14 cellular contexts compared by ENCODE assay signal in the genomic region with DNA sequence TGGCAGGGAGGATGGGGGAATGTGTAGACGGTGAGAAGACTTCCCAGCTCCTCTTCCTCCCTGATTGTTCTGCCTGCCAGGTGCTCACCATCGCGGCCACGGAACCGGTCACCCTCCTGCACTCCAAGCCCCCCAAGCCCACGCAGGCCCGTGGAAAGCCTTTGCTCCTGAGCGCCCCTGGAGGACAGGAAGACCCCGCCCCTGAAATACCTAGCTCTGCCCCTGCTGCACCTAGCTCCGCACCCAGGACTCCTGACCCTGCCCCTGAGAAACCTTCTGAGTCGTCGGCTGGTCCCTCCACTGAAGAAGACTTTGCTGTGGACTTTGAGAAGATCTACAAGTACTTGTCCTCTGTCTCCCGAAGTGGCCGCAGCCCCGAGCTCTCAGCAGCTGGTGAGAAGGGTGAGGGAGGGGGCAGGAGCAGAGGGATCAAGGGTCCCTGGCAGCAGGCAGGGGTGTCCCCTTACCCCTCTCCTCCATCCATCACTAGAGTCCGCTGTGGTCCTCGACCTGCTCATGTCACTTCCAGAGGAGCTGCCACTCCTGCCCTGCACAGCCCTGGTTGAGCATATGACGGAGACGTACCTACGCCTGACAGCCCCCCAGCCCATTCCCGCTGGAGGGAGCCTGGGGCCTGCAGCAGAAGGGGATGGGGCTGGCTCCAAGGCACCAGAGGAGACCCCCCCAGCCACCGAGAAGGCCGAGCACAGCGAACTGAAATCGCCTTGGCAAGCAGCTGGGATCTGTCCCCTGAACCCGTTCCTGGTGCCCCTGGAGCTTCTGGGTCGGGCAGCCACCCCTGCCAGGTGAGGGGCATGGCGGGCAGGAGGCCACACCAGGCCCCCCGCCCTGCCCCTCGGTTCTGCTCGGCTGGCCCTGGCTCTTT. TPM values are rescaled to one million over a fixed set of nuclear protein-coding genes. Genes with fewer than 3 reads are reported as not detected.
A peak's percentile ranks its signal among the peaks of the same experiment; 100 is the strongest.
DNase-seq lines count a peak whose midpoint lies in the region; ATAC-seq and TF ChIP-seq lines count a peak whose summit lies in the region.
"Had no signal": no experiment of that assay in that cellular context is flagged by ENCODE, and none has a peak within 500 bp of the region (broad histone marks: within the 10 kb centered on the region; RNA-seq: fewer than 3 reads in every experiment).

No MANE protein-coding gene starts in this region.

- CTCF ChIA-PET in activated CD8-positive, alpha-beta T cell treated with anti-CD3 and anti-CD28 coated beads, Interleukin-2, amount 10 ng/mL, durations not matched to agents 7 days and 5 days (lab: Charles Lee) = interaction anchor here (2.7 to 3.2 kb wide), 2 partner anchors 22 to 53 kb away, joined by 20 to 40 read pairs; a partner anchor contains a TSS
- CTCF ChIA-PET in activated CD8-positive, alpha-beta T cell treated with anti-CD3 and anti-CD28 coated beads for 36 hours (lab: Charles Lee) = interaction anchor here (1.1 to 4.5 kb wide), 3 partner anchors 22 to 53 kb away, joined by 3 to 31 read pairs (median 4); a partner anchor contains a TSS

- peak overlapping the region; percentile 38 for H3K4me3 Mint-ChIP-seq in activated CD8-positive, alpha-beta T cell treated with anti-CD3 and anti-CD28 coated beads, Interleukin-2, amount 10 ng/mL, durations not matched to agents 7 days and 5 days
- H3K4me3 Mint-ChIP-seq in activated CD8-positive, alpha-beta T cell treated with anti-CD3 and anti-CD28 coated beads for 36 hours = no peak overlapping the region

- H3K56ac ChIP-seq in mesendoderm (ENCODE audit: low read length) = no peak overlapping the region

- no peaks in the 10 kb centered on the region for H3K9me3 Mint-ChIP-seq in activated CD8-positive, alpha-beta T cell treated with anti-CD3 and anti-CD28 coated beads, Interleukin-2, amount 10 ng/mL, durations not matched to agents 7 days and 5 days (ENCODE audit: insufficient read depth)
- H3K9me3 Mint-ChIP-seq in activated CD8-positive, alpha-beta T cell treated with anti-CD3 and anti-CD28 coated beads for 36 hours = no peaks in the 10 kb centered on the region

- peaks cover 24 to 36% of the 10 kb centered on the region in 2 donors for H3K4me1 ChIP-seq in breast epithelium
- peaks cover 44% of the 10 kb centered on the region for H3K4me1 ChIP-seq in muscle layer of colon (ENCODE audit: insufficient read depth, low read length)
- peaks cover 33 to 64% (median 52%) of the 10 kb centered on the region in 4 donors for H3K4me1 ChIP-seq in transverse colon
- peaks cover 2% of the 10 kb centered on the region for H3K4me1 ChIP-seq in mesendoderm (ENCODE audit: control insufficient read depth, low read depth, low read length)

- no peak for DNase-seq in activated CD8-positive, alpha-beta T cell treated with anti-CD3 and anti-CD28 coated beads, Interleukin-2, amount 10 ng/mL, durations not matched to agents 7 days and 5 days
- no peak for DNase-seq in activated CD8-positive, alpha-beta T cell treated with anti-CD3 and anti-CD28 coated beads for 36 hours
- DNase-seq in breast epithelium (ENCODE audit: low spot score in 2 of 2) (no peak), transverse colon (no peak), H4 (ENCODE audit: low spot score) (no peak), mesendoderm (no peak)
- DNase-seq: activated CD4-positive, alpha-beta T cell treated with anti-CD3 and anti-CD28 coated beads for 4 hours; amniotic stem cell; NCI-H2107; RPMI8226 had no signal

- H4K5ac ChIP-seq in mesendoderm (ENCODE audit: low read length) = no peak overlapping the region

- H3K9me3 ChIP-seq in breast epithelium = no peaks in the 10 kb centered on the region
- H3K9me3 ChIP-seq in muscle layer of colon (ENCODE audit: low read length) = no peaks in the 10 kb centered on the region
- H3K9me3 ChIP-seq in transverse colon = no peaks in the 10 kb centered on the region

- TF ChIP-seq POLR2A in breast epithelium (IDR thresholded peaks at IDR 0.05) (no peak), transverse colon (IDR thresholded peaks at IDR 0.05) (no peak)

- 94% methylated on average over 30 of the region's 31 CpGs; no CpG with 5 or more reads in 1 of the 2 donors for WGBS in transverse colon (ENCODE audit: low coverage in 1 of 2), 2 donors
- no CpG with 5 or more reads among the region's 31 CpGs for WGBS in mesendoderm (ENCODE audit: extremely low coverage, insufficient coverage, low lambda C conversion rate)

- H2BK15ac ChIP-seq in mesendoderm (replicated peaks; ENCODE audit: low read depth) = no peak overlapping the region

- no peak for TF ChIP-seq CTCF in activated CD8-positive, alpha-beta T cell treated with anti-CD3 and anti-CD28 coated beads for 36 hours (IDR thresholded peaks at IDR 0.05)
- no peak for TF ChIP-seq CTCF in breast epithelium (IDR thresholded peaks at IDR 0.05)
- no peak for TF ChIP-seq CTCF in transverse colon (IDR thresholded peaks at IDR 0.05)

- POLR2A ChIA-PET in activated CD8-positive, alpha-beta T cell treated with anti-CD3 and anti-CD28 coated beads, Interleukin-2, amount 10 ng/mL, durations not matched to agents 7 days and 5 days (lab: Charles Lee) = no interaction called here
- POLR2A ChIA-PET in activated CD8-positive, alpha-beta T cell treated with anti-CD3 and anti-CD28 coated beads for 36 hours (lab: Charles Lee) = interaction anchor here (1.2 to 4.8 kb wide), 3 partner anchors 9 to 53 kb away, joined by 3 to 38 read pairs (median 7); a partner anchor contains a TSS

- H2AK5ac ChIP-seq in mesendoderm (ENCODE audit: low read length) = no peak overlapping the region

- no peak overlapping the region for H2BK120ac ChIP-seq in mesendoderm (ENCODE audit: low read depth, low read length)

- peak overlapping the region in 1 of 3 donors; percentile 87 for H3K4me3 ChIP-seq in breast epithelium
- H3K4me3 ChIP-seq in muscle layer of colon (ENCODE audit: low read depth in 1 of 2, low read length in 2 of 2) = peak overlapping the region; percentile 29 to 65
- no peak overlapping the region for H3K4me3 ChIP-seq in transverse colon
- no peak overlapping the region for H3K4me3 ChIP-seq in mesendoderm (ENCODE audit: low read length)

- H3K79me2 ChIP-seq in mesendoderm (ENCODE audit: control insufficient read depth, insufficient read depth, low read length) = no peaks in the 10 kb centered on the region

- intact Hi-C loops in activated CD8-positive, alpha-beta T cell treated with anti-CD3 and anti-CD28 coated beads for 36 hours (cut with micrococcal nuclease) = loop anchor here (10.0 kb wide), 1 partner anchor 67 kb away; no protein-coding TSS in a partner anchor
- intact Hi-C loops in breast epithelium (cut with DNase I; ENCODE audit: low total_unique reads) (no loop called here), transverse colon (cut with DNase I; ENCODE audit: low total_unique reads) (no loop called here)

- no peak overlapping the region for H3K18ac ChIP-seq in mesendoderm (ENCODE audit: low read length)

- no peak overlapping the region for H3K4ac ChIP-seq in mesendoderm (ENCODE audit: low read depth, low read length)

- H3K27ac Mint-ChIP-seq in activated CD8-positive, alpha-beta T cell treated with anti-CD3 and anti-CD28 coated beads, Interleukin-2, amount 10 ng/mL, durations not matched to agents 7 days and 5 days = no peak overlapping the region
- H3K27ac Mint-ChIP-seq in activated CD8-positive, alpha-beta T cell treated with anti-CD3 and anti-CD28 coated beads for 36 hours = no peak overlapping the region

- H3K79me1 ChIP-seq in mesendoderm (ENCODE audit: low read length) = no peaks in the 10 kb centered on the region

- peaks cover 18% of the 10 kb centered on the region for H3K27me3 Mint-ChIP-seq in activated CD8-positive, alpha-beta T cell treated with anti-CD3 and anti-CD28 coated beads, Interleukin-2, amount 10 ng/mL, durations not matched to agents 7 days and 5 days (ENCODE audit: low read depth)
- H3K27me3 Mint-ChIP-seq in activated CD8-positive, alpha-beta T cell treated with anti-CD3 and anti-CD28 coated beads for 36 hours = peaks cover 10% of the 10 kb centered on the region

- H3K27ac ChIP-seq in breast epithelium (peak overlapping the region; percentile 90 to 93), muscle layer of colon (ENCODE audit: low read depth, low read length) (peak overlapping the region; percentile 89), transverse colon (peak overlapping the region; percentile 88 to 97 (median 91)), mesendoderm (ENCODE audit: low read depth, low read length) (no peak overlapping the region)

- H3K4me1 Mint-ChIP-seq in activated CD8-positive, alpha-beta T cell treated with anti-CD3 and anti-CD28 coated beads, Interleukin-2, amount 10 ng/mL, durations not matched to agents 7 days and 5 days (ENCODE audit: low read depth) = peaks cover 42% of the 10 kb centered on the region
- H3K4me1 Mint-ChIP-seq in activated CD8-positive, alpha-beta T cell treated with anti-CD3 and anti-CD28 coated beads for 36 hours (ENCODE audit: low read depth) = peaks cover 24% of the 10 kb centered on the region

- no peak for ATAC-seq in activated CD8-positive, alpha-beta T cell treated with anti-CD3 and anti-CD28 coated beads, Interleukin-2, amount 10 ng/mL, durations not matched to agents 7 days and 5 days
- ATAC-seq in activated CD8-positive, alpha-beta T cell treated with anti-CD3 and anti-CD28 coated beads for 36 hours = no peak
- no peak for ATAC-seq in GM21786 (IDR thresholded peaks at IDR 0.05; ENCODE audit: unreplicated experiment)
- ATAC-seq: esophagus mucosa had no signal

- H4K8ac ChIP-seq in mesendoderm (ENCODE audit: low read depth, low read length) = no peak overlapping the region

- in situ Hi-C loops in transverse colon (cut with MboI; ENCODE audit: low pct_ligation_motif_present in 1 of 4, low pct_unique_long_range_greater_than_20kb in 1 of 4, low sequenced_read_pairs in 3 of 4) = no loop called here

- no peak overlapping the region for H3K23ac ChIP-seq in mesendoderm (ENCODE audit: low read length)

- no peak overlapping the region for H3K4me2 ChIP-seq in mesendoderm (ENCODE audit: low read length)

- H3K27me3 ChIP-seq in breast epithelium = peaks cover 3 to 19% of the 10 kb centered on the region in 2 donors
- peaks cover 6 to 27% of the 10 kb centered on the region in 2 donors for H3K27me3 ChIP-seq in muscle layer of colon (ENCODE audit: control insufficient read depth in 1 of 2, insufficient read depth in 2 of 2, low read length in 2 of 2)
- peaks cover 25% of the 10 kb centered on the region for H3K27me3 ChIP-seq in transverse colon
- H3K27me3 ChIP-seq in mesendoderm (ENCODE audit: insufficient read depth, low read length, poor library complexity) = peaks cover 1% of the 10 kb centered on the region

- H3K36me3 ChIP-seq in breast epithelium (no peaks in the 10 kb centered on the region), muscle layer of colon (ENCODE audit: insufficient read depth, low read length) (peaks cover 16% of the 10 kb centered on the region), transverse colon (peaks cover 0 to 10% (median 0%) of the 10 kb centered on the region in 4 donors), mesendoderm (ENCODE audit: control insufficient read depth, insufficient read depth, low read length) (no peaks in the 10 kb centered on the region)

- TF ChIP-seq EP300 in transverse colon (IDR thresholded peaks at IDR 0.05; ENCODE audit: low read depth) = no peak

- peaks cover 8% of the 10 kb centered on the region for H3K36me3 Mint-ChIP-seq in activated CD8-positive, alpha-beta T cell treated with anti-CD3 and anti-CD28 coated beads, Interleukin-2, amount 10 ng/mL, durations not matched to agents 7 days and 5 days (ENCODE audit: low read depth)
- H3K36me3 Mint-ChIP-seq in activated CD8-positive, alpha-beta T cell treated with anti-CD3 and anti-CD28 coated beads for 36 hours (ENCODE audit: low read depth) = peaks cover 3% of the 10 kb centered on the region

- no peak overlapping the region for H2BK5ac ChIP-seq in mesendoderm (ENCODE audit: low read length)

- H3K9ac ChIP-seq in muscle layer of colon (ENCODE audit: low read length) (peak overlapping the region; percentile 70), mesendoderm (ENCODE audit: low read length) (no peak overlapping the region)

RNA-seq across cellular contexts. Expression of a gene that starts 2.1 kb away (rescaled TPM):
- total RNA-seq in activated CD8-positive, alpha-beta T cell treated with anti-CD3 and anti-CD28 coated beads, Interleukin-2, amount 10 ng/mL, durations not matched to agents 7 days and 5 days = 10 to 100 TPM; 18.6 to 19.0 TPM
- 10 to 100 TPM; 16.0 to 18.2 TPM for total RNA-seq in activated CD8-positive, alpha-beta T cell treated with anti-CD3 and anti-CD28 coated beads for 36 hours
- 10 to 100 TPM; 13.8 to 14.8 (median 13.8) TPM for total RNA-seq in breast epithelium
- 10 to 100 TPM; 11.4 to 35.9 (median 13.0) TPM for total RNA-seq in transverse colon
- total RNA-seq in H4 (2014; rRNA removed; shearing (Covaris generic)) = 23.5 and 27.0 TPM in 2 replicates
- 19.2 TPM for polyA plus RNA-seq in mesendoderm (2013, experiment 1 of 2)
- 18.9 TPM for polyA plus RNA-seq in mesendoderm (2013, experiment 2 of 2)

RNA-seq across cellular contexts. Expression of a gene that starts 3.7 kb away (rescaled TPM):
- total RNA-seq in activated CD8-positive, alpha-beta T cell treated with anti-CD3 and anti-CD28 coated beads, Interleukin-2, amount 10 ng/mL, durations not matched to agents 7 days and 5 days = under 1 TPM; 0.31 to 0.37 TPM
- total RNA-seq in activated CD8-positive, alpha-beta T cell treated with anti-CD3 and anti-CD28 coated beads for 36 hours = under 1 TPM; 0.74 to 0.87 TPM
- total RNA-seq in breast epithelium = 1 to 10 TPM in 2 of 3 donors, under 1 TPM in 1; 0.32 to 9.5 (median 5.6) TPM
- total RNA-seq in transverse colon = 10 to 100 TPM in 1 of 4 donors, 1 to 10 TPM in 3; 2.9 to 29.7 (median 4.8) TPM
- 3.6 and 11.5 TPM in 2 replicates for total RNA-seq in H4 (2014; rRNA removed; shearing (Covaris generic))
- 46.4 TPM for polyA plus RNA-seq in mesendoderm (2013, experiment 1 of 2)
- 47.0 TPM for polyA plus RNA-seq in mesendoderm (2013, experiment 2 of 2)
- total RNA-seq: esophagus mucosa had no signal

RNA-seq across cellular contexts. Expression of a gene that starts 7.6 kb away (rescaled TPM):
- 1 to 10 TPM; 2.7 to 3.6 TPM for total RNA-seq in activated CD8-positive, alpha-beta T cell treated with anti-CD3 and anti-CD28 coated beads, Interleukin-2, amount 10 ng/mL, durations not matched to agents 7 days and 5 days
- 1 to 10 TPM; 5.1 to 5.9 TPM for total RNA-seq in activated CD8-positive, alpha-beta T cell treated with anti-CD3 and anti-CD28 coated beads for 36 hours
- 1 to 10 TPM in 1 of 3 donors, not detected in 2; 2.3 TPM for total RNA-seq in breast epithelium
- 1 to 10 TPM in 1 of 4 donors, not detected in 3; 1.4 TPM for total RNA-seq in transverse colon
- total RNA-seq in H4 (2014; rRNA removed; shearing (Covaris generic)) = not detected in 2 replicates
- polyA plus RNA-seq in mesendoderm (2013, experiment 1 of 2) = 0.69 TPM
- 0.69 TPM for polyA plus RNA-seq in mesendoderm (2013, experiment 2 of 2)
- polyA plus RNA-seq: AG04450 had no signal

RNA-seq across cellular contexts. Expression of a gene that starts 18.5 kb away (rescaled TPM):
- 10 to 100 TPM; 36.5 to 39.9 TPM for total RNA-seq in activated CD8-positive, alpha-beta T cell treated with anti-CD3 and anti-CD28 coated beads, Interleukin-2, amount 10 ng/mL, durations not matched to agents 7 days and 5 days
- total RNA-seq in activated CD8-positive, alpha-beta T cell treated with anti-CD3 and anti-CD28 coated beads for 36 hours = 10 to 100 TPM; 36.8 to 37.0 TPM
- total RNA-seq in breast epithelium (10 to 100 TPM; 13.3 to 17.1 (median 13.8) TPM), transverse colon (100 to 1,000 TPM in 1 of 4 donors, 10 to 100 TPM in 3; 11.9 to 125 (median 20.9) TPM)
- total RNA-seq in H4 (2014; rRNA removed; shearing (Covaris generic)) = 2.9 and 4.2 TPM in 2 replicates
- 27.9 TPM for polyA plus RNA-seq in mesendoderm (2013, experiment 1 of 2)
- polyA plus RNA-seq in mesendoderm (2013, experiment 2 of 2) = 27.3 TPM

RNA-seq across cellular contexts. Expression of a gene that starts 21.3 kb away (rescaled TPM):
- total RNA-seq in activated CD8-positive, alpha-beta T cell treated with anti-CD3 and anti-CD28 coated beads, Interleukin-2, amount 10 ng/mL, durations not matched to agents 7 days and 5 days = 10 to 100 TPM; 63.6 to 69.6 TPM
- 10 to 100 TPM; 92.3 to 95.5 TPM for total RNA-seq in activated CD8-positive, alpha-beta T cell treated with anti-CD3 and anti-CD28 coated beads for 36 hours
- total RNA-seq in breast epithelium = 10 to 100 TPM; 29.3 to 59.6 (median 57.8) TPM
- 100 to 1,000 TPM in 1 of 4 donors, 10 to 100 TPM in 3; 59.7 to 102 (median 71.8) TPM for total RNA-seq in transverse colon
- 64.9 and 86.8 TPM in 2 replicates for total RNA-seq in H4 (2014; rRNA removed; shearing (Covaris generic))
- 97.4 TPM for polyA plus RNA-seq in mesendoderm (2013, experiment 1 of 2)
- polyA plus RNA-seq in mesendoderm (2013, experiment 2 of 2) = 102 TPM

Comparison
In these comparisons a context has a peak if more than half of its experiments do, and no peak if none do; other contexts are left out.
1. H3K4me3 ChIP-seq: peak in muscle layer of colon (2 of 2); none in transverse colon (0 of 4) and mesendoderm (single experiment).